8 cellular contexts compared by ENCODE assay signal in the genomic region with DNA sequence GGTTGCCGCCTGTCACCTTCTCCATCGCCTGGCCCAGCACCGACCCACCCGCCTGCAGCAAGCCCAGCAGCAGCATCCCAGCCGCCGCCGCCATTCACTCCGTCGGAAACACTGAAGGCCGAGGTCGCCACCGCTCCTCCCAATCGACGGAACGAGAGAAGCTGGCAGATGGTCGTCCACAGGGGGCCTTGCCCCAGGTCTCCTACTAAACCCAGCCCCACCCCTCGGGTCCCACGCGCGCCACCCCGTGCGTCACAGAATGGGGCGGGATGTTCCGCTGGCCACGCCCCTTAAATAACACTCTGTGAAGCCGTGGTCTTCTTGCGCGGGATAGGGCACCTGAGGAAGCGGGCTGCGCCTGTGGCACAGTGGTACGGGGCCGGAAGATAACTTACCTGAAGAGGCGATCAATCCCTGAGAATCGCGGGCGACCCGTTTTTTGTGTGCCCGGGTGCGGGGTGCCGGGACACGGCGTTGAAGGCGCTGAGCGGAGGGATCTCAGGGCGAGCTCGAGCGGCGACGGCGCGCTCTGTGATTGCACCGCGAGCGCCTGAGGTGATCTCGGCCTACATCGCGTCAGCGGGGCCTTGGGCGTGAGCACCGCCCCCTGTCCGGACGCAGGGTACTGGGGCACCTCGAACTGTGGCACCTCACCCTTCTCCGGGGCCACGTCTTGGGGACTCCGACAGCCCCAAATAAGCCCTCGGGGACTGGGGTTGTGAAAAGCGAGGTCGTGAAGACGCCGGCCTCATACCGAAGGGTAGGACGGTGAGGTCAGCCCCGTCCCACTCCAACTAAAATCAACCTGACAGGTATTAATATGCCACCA.
DNase-seq lines count a peak whose midpoint lies in the region; ATAC-seq and TF ChIP-seq lines count a peak whose summit lies in the region.

TSS of gene CYP51A1 (minus strand) at position 207 of the 829 bp plus-strand sequence. CDS start at position 94, 113 bp downstream.

- H3K27ac Mint-ChIP-seq in central memory CD8-positive, alpha-beta T cell (ENCODE audit: low read depth), result peak within 1 kb of the TSS; percentile 98

- peak; percentile 82 for ATAC-seq in HG03378 (IDR thresholded peaks at IDR 0.05; ENCODE audit: unreplicated experiment)
- ATAC-seq in activated CD4-positive, CD25-positive, alpha-beta regulatory T cell treated with anti-CD3 and anti-CD28 coated beads, Interleukin-2, amount 50 U/mL, for 24 hours, result peak; percentile 88 to 90
- peak; percentile 83 for ATAC-seq in central memory CD8-positive, alpha-beta T cell (replicated peaks; ENCODE audit: extremely low read depth, poor library complexity, severe bottlenecking)

- H3K4me1 Mint-ChIP-seq in central memory CD8-positive, alpha-beta T cell, result peaks cover 14% of the 10 kb centered on the region

- H3K9me3 Mint-ChIP-seq in central memory CD8-positive, alpha-beta T cell, result no peaks in the 10 kb centered on the region

- H3K27me3 Mint-ChIP-seq in central memory CD8-positive, alpha-beta T cell, result no peaks in the 10 kb centered on the region

- peak; percentile 96 for DNase-seq in AG20443 (ENCODE audit: low spot score)
- DNase-seq in NCI-H446 treated with DMSO at 0.1 percent for 48 hours (lab: John Stamatoyannopoulos, UW), result peak; percentile 87
- DNase-seq in central memory CD8-positive, alpha-beta T cell (ENCODE audit: low spot score in 2 of 2), result peak; percentile 95 to 97
- peak; percentile 92 for DNase-seq in iris pigment epithelial cell (ENCODE audit: low read depth)
- peak; percentile 87 to 90 for DNase-seq in stimulated activated CD4-positive, alpha-beta T cell treated with anti-CD3 and anti-CD28 coated beads, Interleukin-12 subunit alpha, Interleukin-12 subunit beta, amount 100 ng/mL, for 24 hours (ENCODE audit: low read depth in 2 of 2)

- peaks cover 30% of the 10 kb centered on the region for H3K36me3 Mint-ChIP-seq in central memory CD8-positive, alpha-beta T cell (ENCODE audit: insufficient read depth)

- peak within 1 kb of the TSS; percentile 98 for H3K4me3 Mint-ChIP-seq in central memory CD8-positive, alpha-beta T cell

- TF ChIP-seq POLR2A in GM19099 (IDR thresholded peaks at IDR 0.05; ENCODE audit: extremely low read depth, insufficient read length, low read depth), result peak; percentile 90

Comparison
In these comparisons a context has a peak if more than half of its experiments do, and no peak if none do; other contexts are left out.
1. Peak in every context shown above with its lines: DNase-seq and ATAC-seq.